In the genomic region with DNA sequence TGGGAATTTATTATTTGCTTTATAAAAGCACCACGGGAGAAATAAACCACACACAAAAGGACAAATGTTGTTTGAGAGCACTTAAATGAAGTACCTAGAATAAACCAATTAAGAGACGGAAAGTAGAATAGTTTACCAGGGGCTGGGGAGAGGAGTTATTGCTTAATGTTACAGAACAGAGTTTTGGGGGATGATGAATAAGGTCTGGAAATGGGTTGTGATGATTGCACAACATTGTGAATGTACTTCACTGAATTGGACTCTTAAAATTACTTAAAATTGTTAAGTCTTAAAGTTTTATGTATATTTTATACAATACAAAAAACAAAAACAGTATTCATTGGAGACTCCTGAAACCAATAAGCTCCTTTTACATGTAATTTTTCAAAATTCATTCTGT, we compare ENCODE assay signal across 8 cellular contexts. TPM values are rescaled to one million over a fixed set of nuclear protein-coding genes. Genes with fewer than 3 reads are reported as not detected.
A peak's percentile ranks its signal among the peaks of the same experiment; 100 is the strongest.
DNase-seq lines count a peak whose midpoint lies in the region; ATAC-seq and TF ChIP-seq lines count a peak whose summit lies in the region.

No MANE protein-coding gene starts in this region.

- H3K4me1 Mint-ChIP-seq in endodermal cell (peaks cover 13% of the 10 kb centered on the region), progenitor cell of endocrine pancreas (ENCODE audit: low read depth) (peaks cover 17% of the 10 kb centered on the region)

- H3K36me3 ChIP-seq in OCI-LY7 (ENCODE audit: insufficient read depth, low read length) (peaks cover 16% of the 10 kb centered on the region), endodermal cell (ENCODE audit: control insufficient read depth, insufficient read depth, low read length) (peaks cover 26% of the 10 kb centered on the region)

- no peak overlapping the region for H3K9ac ChIP-seq in endodermal cell (ENCODE audit: extremely low read depth, low read length, poor library complexity, severe bottlenecking)

- DNase-seq in GM12864 (ENCODE audit: low read depth), result no peak
- DNase-seq in OCI-LY7 (ENCODE audit: low spot score), result no peak
- no peak for DNase-seq in endodermal cell
- DNase-seq in progenitor cell of endocrine pancreas (ENCODE audit: low spot score, unreplicated experiment), result no peak
- DNase-seq in NCI-H1048 (lab: John Stamatoyannopoulos, UW), result no peak
- DNase-seq in GF-D8 (lab: John Stamatoyannopoulos, UW), result no peak

- H3K79me2 ChIP-seq in OCI-LY7 (ENCODE audit: insufficient read depth, low read depth, low read length), result peaks cover 35% of the 10 kb centered on the region; the same call in 1 of the 2 replicates

- H3K27ac ChIP-seq in OCI-LY7 (ENCODE audit: low read depth, low read length, poor library complexity, severe bottlenecking), result peak overlapping the region; percentile 50
- H3K27ac ChIP-seq in endodermal cell (ENCODE audit: low read depth, low read length), result no peak overlapping the region

- POLR2A ChIA-PET in OCI-LY7 (lab: Charles Lee), result interaction anchor here (0.5 to 1.6 kb wide), 4 partner anchors 10 to 1158 kb away, joined by 3 to 5 read pairs (median 4); no protein-coding TSS in a partner anchor

- intact Hi-C loops in OCI-LY7 (cut with micrococcal nuclease; ENCODE audit: unreplicated experiment), result loop anchor here (5.0 to 10.0 kb wide), 2 partner anchors 56 to 108 kb away; partner anchors contain the start of genes RALGPS1 and ZBTB34

- no peaks in the 10 kb centered on the region for H4K20me1 ChIP-seq in OCI-LY7 (ENCODE audit: insufficient read depth, low read length)

- peak overlapping the region; percentile 68 for H3K4me3 ChIP-seq in GM12864 (ENCODE audit: low read depth, low read length)
- H3K4me3 ChIP-seq in OCI-LY7 (ENCODE audit: low read depth, low read length, poor library complexity, severe bottlenecking), result peak overlapping the region; percentile 82
- H3K4me3 ChIP-seq in endodermal cell (ENCODE audit: low read length), result peak overlapping the region; percentile 94

- H3K27me3 ChIP-seq in endodermal cell (ENCODE audit: control insufficient read depth, insufficient read depth, low read length, poor library complexity, severe bottlenecking), result peaks cover 9% of the 10 kb centered on the region

- H3K36me3 Mint-ChIP-seq in endodermal cell (ENCODE audit: low read depth), result peaks cover 4% of the 10 kb centered on the region
- H3K36me3 Mint-ChIP-seq in progenitor cell of endocrine pancreas (ENCODE audit: insufficient read depth), result peaks cover 2% of the 10 kb centered on the region

- H3K9me3 ChIP-seq in OCI-LY7 (ENCODE audit: low read length) (no peaks in the 10 kb centered on the region), endodermal cell (ENCODE audit: control insufficient read depth, low read length) (no peaks in the 10 kb centered on the region)

- H3K4me3 Mint-ChIP-seq in endodermal cell (peak overlapping the region; percentile 91), progenitor cell of endocrine pancreas (ENCODE audit: low read depth) (peak overlapping the region; percentile 88)

- no peak overlapping the region for H3K27ac Mint-ChIP-seq in endodermal cell
- peak overlapping the region; percentile 98 for H3K27ac Mint-ChIP-seq in progenitor cell of endocrine pancreas

- H3K4me2 ChIP-seq in OCI-LY7 (ENCODE audit: low read length), result peak overlapping the region; percentile 84

- WGBS in endodermal cell (ENCODE audit: insufficient coverage in 1 of 2, insufficient read length in 1 of 2), 2 experiments, result 84 to 100% methylated on average over 1 to 2 of the region's 2 CpGs

- no peak overlapping the region for H2AFZ ChIP-seq in OCI-LY7 (ENCODE audit: low read length)

- H3K27me3 Mint-ChIP-seq in endodermal cell (ENCODE audit: insufficient read depth), result peaks cover 13% of the 10 kb centered on the region
- H3K27me3 Mint-ChIP-seq in progenitor cell of endocrine pancreas, result peaks cover 9% of the 10 kb centered on the region

- H3K9me2 ChIP-seq in OCI-LY7 (ENCODE audit: insufficient read depth, low read length), result no peaks in the 10 kb centered on the region

- no TSS peak for BruUV-seq in OCI-LY7 (replicated peaks; lab: Mats Ljungman, UMichigan)

- ATAC-seq in HG03095 (IDR thresholded peaks at IDR 0.05; ENCODE audit: unreplicated experiment), result no peak
- no peak for ATAC-seq in HG02840 (IDR thresholded peaks at IDR 0.05; ENCODE audit: low FRiP score, unreplicated experiment)

- CTCF ChIA-PET in OCI-LY7 (lab: Charles Lee; ENCODE audit: unreplicated experiment), result no interaction called here

- TF ChIP-seq CTCF in GM12864 (IDR thresholded peaks at IDR 0.05; ENCODE audit: low read depth, low read length, missing control alignments), result no peak
- no peak for TF ChIP-seq CTCF in OCI-LY7 (conservative IDR thresholded peaks at IDR 0.05; ENCODE audit: low read length)
- no peak for TF ChIP-seq CTCF in endodermal cell (conservative IDR thresholded peaks at IDR 0.05)
- TF ChIP-seq CTCF in progenitor cell of endocrine pancreas (IDR thresholded peaks at IDR 0.05; ENCODE audit: unreplicated experiment), result no peak

- H3K9me3 Mint-ChIP-seq in endodermal cell (peaks cover 5% of the 10 kb centered on the region), progenitor cell of endocrine pancreas (ENCODE audit: low read depth) (peaks cover 4% of the 10 kb centered on the region)

- H3K4me1 ChIP-seq in OCI-LY7 (ENCODE audit: insufficient read depth, low read length, poor library complexity, severe bottlenecking), result peaks cover 23% of the 10 kb centered on the region
- peaks cover 4% of the 10 kb centered on the region for H3K4me1 ChIP-seq in endodermal cell (ENCODE audit: control insufficient read depth, insufficient read depth, low read length)

RNA-seq across cellular contexts. Expression of gene ZBTB43, which starts 1.5 kb away (rescaled TPM):
- 3.3 and 4.1 TPM in 2 replicates for total RNA-seq in OCI-LY7 (2014; rRNA removed; shearing (Covaris generic))
- total RNA-seq in OCI-LY7 (2022), result 6.4 and 7.6 TPM in 2 replicates
- total RNA-seq in endodermal cell, result 10 to 100 TPM; 17.4 to 24.2 TPM
- polyA plus RNA-seq in endodermal cell (2013, experiment 1 of 2), result 7.9 TPM
- polyA plus RNA-seq in endodermal cell (2013, experiment 2 of 2), result 12.3 TPM
- 16.9 and 21.8 TPM in 2 replicates for total RNA-seq in progenitor cell of endocrine pancreas

RNA-seq across cellular contexts. Expression of gene ZBTB34, which starts 54.1 kb away (rescaled TPM):
- 6.5 and 7.5 TPM in 2 replicates for total RNA-seq in OCI-LY7 (2014; rRNA removed; shearing (Covaris generic))
- total RNA-seq in OCI-LY7 (2022) (11.3 and 12.3 TPM in 2 replicates), endodermal cell (10 to 100 TPM; 19.7 to 24.9 TPM), progenitor cell of endocrine pancreas (21.5 TPM in 2 replicates)
- polyA plus RNA-seq in endodermal cell (2013, experiment 1 of 2), result 9.9 TPM
- 9.6 TPM for polyA plus RNA-seq in endodermal cell (2013, experiment 2 of 2)
